In genomic region chr14:38431156-38431555, GRCh38 we compare ENCODE assay signal across 27 cellular contexts.
"Had no signal": no experiment of that assay in that cellular context is flagged by ENCODE, and none has a peak within 500 bp of the region (broad histone marks: within the 10 kb centered on the region; RNA-seq: fewer than 3 reads in every experiment).

No MANE protein-coding gene starts in this region.

- FAIRE-seq: small intestine had no signal

- H3K4me2 ChIP-seq: neural progenitor cell had no signal

- H3K79me2 ChIP-seq: parathyroid adenoma had no signal

- H3K4me3 ChIP-seq: neural progenitor cell, ovary, psoas muscle, right lobe of liver, sigmoid colon, suprapubic skin, testis, tibial artery, transverse colon, upper lobe of right lung, uterus had no signal

- H3K27ac ChIP-seq: neural progenitor cell, ovary, parathyroid adenoma, psoas muscle, right lobe of liver, sigmoid colon, suprapubic skin, testis, tibial artery, transverse colon, upper lobe of right lung, uterus had no signal

- H3K27me3 ChIP-seq: neural progenitor cell, ovary, right lobe of liver, sigmoid colon, suprapubic skin, testis, tibial artery, transverse colon, upper lobe of right lung, uterus had no signal

- H3K4me1 ChIP-seq: neural progenitor cell, parathyroid adenoma, psoas muscle, right lobe of liver, sigmoid colon, suprapubic skin, testis, tibial artery, transverse colon, upper lobe of right lung, uterus had no signal

- ATAC-seq: natural killer cell; psoas muscle; right cardiac atrium; stimulated activated memory B cell treated with anti-CD40 and anti-IgM and Interleukin-4, amounts not matched to agents 10 μg/mL and 1 μg/mL and 100 μg/mL, for 72 hours; stimulated activated naive CD8-positive, alpha-beta T cell treated with anti-CD3 and anti-CD28 coated beads, Interleukin-15, amount 100 ng/mL, for 72 hours; stimulated activated naive CD8-positive, alpha-beta T cell treated with anti-CD3 and anti-CD28 coated beads, Interleukin-15, Interleukin-2, amounts not matched to agents 100 U/mL and 50 U/mL, for 24 hours; upper lobe of right lung had no signal

- DNase-seq: natural killer cell; occipital lobe; ovary; posterior cingulate gyrus; psoas muscle; right cardiac atrium; right lobe of liver; sigmoid colon; small intestine; stimulated activated CD4-positive, alpha-beta T cell treated with anti-CD3 and anti-CD28 coated beads, Interleukin-12 subunit alpha, Interleukin-12 subunit beta, amount 100 ng/mL, for 4 hours; stimulated activated CD4-positive, alpha-beta T cell treated with anti-CD3 and anti-CD28 coated beads, Interleukin-1b, Interleukin-23, amount 100 ng/mL, for 48 hours; stimulated activated CD4-positive, alpha-beta T cell treated with anti-CD3 and anti-CD28 coated beads, Interleukin-4, amount 100 ng/mL, for 1 hour; stimulated activated CD4-positive, alpha-beta T cell treated with anti-CD3 and anti-CD28 coated beads, Interleukin-4, amount 100 ng/mL, for 4 hours; stimulated activated CD8-positive, alpha-beta memory T cell treated with anti-CD3 and anti-CD28 coated beads, Interleukin-4, amount 100 ng/mL, for 48 hours; stimulated activated naive CD4-positive, alpha-beta T cell; stimulated activated naive CD8-positive, alpha-beta T cell treated with anti-CD3 and anti-CD28 coated beads, Interleukin-15, amount 100 ng/mL, for 72 hours; stimulated activated naive CD8-positive, alpha-beta T cell treated with anti-CD3 and anti-CD28 coated beads, Interleukin-15, Interleukin-2, amounts not matched to agents 100 U/mL and 50 U/mL, for 24 hours; substantia nigra; testis; tibial artery; transverse colon; upper lobe of right lung; uterus had no signal

- H2AFZ ChIP-seq: neural progenitor cell, parathyroid adenoma had no signal

- H3K9me3 ChIP-seq: ovary, psoas muscle, right lobe of liver, sigmoid colon, suprapubic skin, testis, tibial artery, transverse colon, upper lobe of right lung, uterus had no signal

- H3K36me3 ChIP-seq: neural progenitor cell, ovary, right lobe of liver, sigmoid colon, suprapubic skin, tibial artery, transverse colon, upper lobe of right lung, uterus had no signal

- H3K9ac ChIP-seq: neural progenitor cell, parathyroid adenoma had no signal
